Comparison of ENCODE assay signal across 8 cellular contexts in genomic region chr5:62284946-62285891, GRCh38. TPM values are rescaled to one million over a fixed set of nuclear protein-coding genes. Genes with fewer than 3 reads are reported as not detected.
DNase-seq lines count a peak whose midpoint lies in the region; ATAC-seq, FAIRE-seq and TF ChIP-seq lines count a peak whose summit lies in the region.
"Had no signal": no experiment of that assay in that cellular context is flagged by ENCODE, and none has a peak within 500 bp of the region (broad histone marks: within the 10 kb centered on the region; RNA-seq: fewer than 3 reads in every experiment).

No MANE protein-coding gene starts in this region.

- no peaks in the 10 kb centered on the region for H3K4me1 ChIP-seq in kidney (ENCODE audit: control insufficient read depth in 1 of 2, insufficient read depth in 1 of 2, low read depth in 1 of 2, low read length in 2 of 2)

- H3K27me3 Mint-ChIP-seq in activated T-cell treated with anti-CD3 and anti-CD28 coated beads, Interleukin-2, amount 50 U/mL, for 72 hours (ENCODE audit: low read depth), result no peaks in the 10 kb centered on the region

- intact Hi-C loops in kidney (cut with DNase I), result no loop called here

- no peak overlapping the region for H3K4me3 ChIP-seq in kidney (ENCODE audit: low read length in 2 of 2)
- no peak overlapping the region for H3K4me3 ChIP-seq in coronary artery
- H3K4me3 ChIP-seq: smooth muscle cell had no signal

- H3K27ac ChIP-seq in kidney (ENCODE audit: low read depth in 2 of 2, low read length in 2 of 2) (no peak overlapping the region), coronary artery (no peak overlapping the region)

- no peak overlapping the region for H3K9ac ChIP-seq in kidney (ENCODE audit: low read length in 2 of 2)

- H3K9me3 ChIP-seq in kidney (ENCODE audit: control insufficient read depth in 1 of 2, low read length in 2 of 2), result no peaks in the 10 kb centered on the region

- H3K36me3 ChIP-seq in kidney (ENCODE audit: control insufficient read depth in 1 of 2, insufficient read depth in 2 of 2, low read length in 2 of 2), result no peaks in the 10 kb centered on the region

- H3K4me1 Mint-ChIP-seq in activated T-cell treated with anti-CD3 and anti-CD28 coated beads, Interleukin-2, amount 50 U/mL, for 72 hours (ENCODE audit: low read depth), result peaks cover 73% of the 10 kb centered on the region

- ATAC-seq in GM19455 (IDR thresholded peaks at IDR 0.05; ENCODE audit: unreplicated experiment) (peak; percentile 65), HG03103 (IDR thresholded peaks at IDR 0.05; ENCODE audit: low read depth, unreplicated experiment) (peak; percentile 55)
- ATAC-seq in activated T-cell treated with anti-CD3 and anti-CD28 coated beads, Interleukin-2, amount 50 U/mL, for 72 hours (replicated peaks in 1 of 2), result peak; percentile 88 to 93

- no peak for FAIRE-seq in kidney (lab: Jason Lieb, UNC)

- peaks cover 4 to 10% of the 10 kb centered on the region in 2 donors for H3K9me3 Mint-ChIP-seq in activated T-cell treated with anti-CD3 and anti-CD28 coated beads, Interleukin-2, amount 50 U/mL, for 72 hours

- peak overlapping the region; percentile 98 for H3K27ac Mint-ChIP-seq in activated T-cell treated with anti-CD3 and anti-CD28 coated beads, Interleukin-2, amount 50 U/mL, for 72 hours

- peak overlapping the region; percentile 64 to 74 for H3K4me3 Mint-ChIP-seq in activated T-cell treated with anti-CD3 and anti-CD28 coated beads, Interleukin-2, amount 50 U/mL, for 72 hours

- H3K36me3 Mint-ChIP-seq in activated T-cell treated with anti-CD3 and anti-CD28 coated beads, Interleukin-2, amount 50 U/mL, for 72 hours (ENCODE audit: insufficient read depth in 2 of 2), result peaks cover 11 to 31% of the 10 kb centered on the region in 2 donors

- TF ChIP-seq CTCF in kidney (IDR thresholded peaks at IDR 0.05; ENCODE audit: borderline replicate concordance, extremely low read depth, insufficient read depth) (no peak), coronary artery (IDR thresholded peaks at IDR 0.05) (no peak)

- DNase-seq in activated T-cell treated with anti-CD3 and anti-CD28 coated beads, Interleukin-2, amount 50 U/mL, for 72 hours, result peak; percentile 71 to 75
- peak; percentile 46 for DNase-seq in stimulated activated CD8-positive, alpha-beta memory T cell treated with anti-CD3 and anti-CD28 coated beads, Interleukin-7, amount 100 ng/mL, for 24 hours (ENCODE audit: low read depth)
- DNase-seq in kidney (no peak), coronary artery (ENCODE audit: low spot score) (no peak), ecto neural progenitor cell (ENCODE audit: low spot score) (no peak)

RNA-seq across cellular contexts. Expression of gene KIF2A, which starts 20.8 kb away (rescaled TPM):
- 100 to 1,000 TPM; 158 to 193 TPM for total RNA-seq in activated T-cell treated with anti-CD3 and anti-CD28 coated beads, Interleukin-2, amount 50 U/mL, for 72 hours
- 32.4 TPM for total RNA-seq in kidney
- 4.6 TPM for polyA plus RNA-seq in kidney (ENCODE audit: insufficient read depth, low read depth, low replicate concordance)

Comparison
In these comparisons a context has a peak if more than half of its experiments do, and no peak if none do; other contexts are left out.
1. DNase-seq: peak in activated T-cell treated with anti-CD3 and anti-CD28 coated beads, Interleukin-2, amount 50 U/mL, for 72 hours (2 of 2) and stimulated activated CD8-positive, alpha-beta memory T cell treated with anti-CD3 and anti-CD28 coated beads, Interleukin-7, amount 100 ng/mL, for 24 hours (single experiment); none in kidney (single experiment), coronary artery (single experiment) and ecto neural progenitor cell (single experiment).
2. Peak in every context shown above with its lines, with median percentiles within 50 percentile points of each other: ATAC-seq.